ENCODE assay signal across 12 cellular contexts in the genomic region with DNA sequence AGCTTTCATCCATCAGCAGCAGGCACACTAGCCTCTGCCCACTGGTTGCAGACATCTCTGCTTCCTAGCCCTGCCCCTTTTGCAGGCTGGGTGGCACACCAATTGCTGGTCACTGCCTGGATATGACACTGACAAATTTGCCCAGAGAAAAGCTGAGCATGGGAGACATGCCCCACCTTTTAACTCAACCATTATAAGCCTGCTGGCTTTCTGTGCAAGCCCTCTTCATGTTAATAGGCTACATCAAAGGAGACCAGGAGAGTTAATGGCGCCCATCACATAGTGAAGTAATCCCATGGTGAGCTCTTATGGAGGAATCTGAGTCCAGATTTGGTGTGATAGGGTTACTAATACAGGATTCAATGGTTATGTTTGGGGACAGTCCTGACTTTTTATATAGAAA.
DNase-seq lines count a peak whose midpoint lies in the region; ATAC-seq and TF ChIP-seq lines count a peak whose summit lies in the region.
"Had no signal": no experiment of that assay in that cellular context is flagged by ENCODE, and none has a peak within 500 bp of the region (broad histone marks: within the 10 kb centered on the region; RNA-seq: fewer than 3 reads in every experiment).

No MANE protein-coding gene starts in this region.

- H3K9me3 ChIP-seq in adipocyte (ENCODE audit: control insufficient read depth, low read length) (no peaks in the 10 kb centered on the region), testis (no peaks in the 10 kb centered on the region), MM.1S (replicated peaks; ENCODE audit: insufficient read depth, low read length) (no peaks in the 10 kb centered on the region)
- H3K9me3 ChIP-seq: ascending aorta had no signal

- H4K20me1 ChIP-seq in MM.1S (ENCODE audit: insufficient read depth, low read length) = no peaks in the 10 kb centered on the region

- H3K9ac ChIP-seq in adipocyte (ENCODE audit: low read length) (peak overlapping the region; percentile 54), MM.1S (ENCODE audit: low read length) (no peak overlapping the region)

- H3K27me3 ChIP-seq in adipocyte (replicated peaks; ENCODE audit: control insufficient read depth, insufficient read depth, low read length) = no peaks in the 10 kb centered on the region
- no peaks in the 10 kb centered on the region for H3K27me3 ChIP-seq in testis
- no peaks in the 10 kb centered on the region for H3K27me3 ChIP-seq in MM.1S (replicated peaks; ENCODE audit: insufficient read depth, low read length)
- H3K27me3 ChIP-seq: ascending aorta had no signal

- peak; percentile 70 for ATAC-seq in left lobe of liver
- ATAC-seq in activated CD4-positive, CD25-positive, alpha-beta regulatory T cell treated with anti-CD3 and anti-CD28 coated beads, Interleukin-2, amount 50 U/mL, for 24 hours = no peak
- no peak for ATAC-seq in stimulated activated naive CD8-positive, alpha-beta T cell treated with anti-CD3 and anti-CD28 coated beads, Interleukin-15, Interleukin-2, amounts not matched to agents 100 U/mL and 50 U/mL, for 24 hours
- ATAC-seq: activated CD8-positive, alpha-beta T cell treated with anti-CD3 and anti-CD28 coated beads, Interleukin-2, amount 10 ng/mL, durations not matched to agents 7 days and 5 days had no signal

- intact Hi-C loops in testis (cut with DNase I; ENCODE audit: low total_unique reads) = no loop called here

- no peaks in the 10 kb centered on the region for H3K9me2 ChIP-seq in MM.1S (replicated peaks; ENCODE audit: insufficient read depth, low read length)

- TF ChIP-seq CTCF in testis (IDR thresholded peaks at IDR 0.05) (no peak), MM.1S (IDR thresholded peaks at IDR 0.05; ENCODE audit: low read length) (no peak)

- H2AFZ ChIP-seq in MM.1S (ENCODE audit: low read length) = no peak overlapping the region

- DNase-seq in NCI-H187 treated with DMSO at 0.1 percent for 48 hours (lab: John Stamatoyannopoulos, UW) (peak; percentile 26), adipocyte (ENCODE audit: low read depth) (no peak), left lobe of liver (ENCODE audit: low spot score) (no peak), testis (no peak), 8988T (no peak), MM.1S (no peak)
- no peak for DNase-seq in stimulated activated naive CD8-positive, alpha-beta T cell treated with anti-CD3 and anti-CD28 coated beads, Interleukin-15, Interleukin-2, amounts not matched to agents 100 U/mL and 50 U/mL, for 24 hours
- DNase-seq: activated CD8-positive, alpha-beta T cell treated with anti-CD3 and anti-CD28 coated beads, Interleukin-2, amount 10 ng/mL, durations not matched to agents 7 days and 5 days; SIG-M5; stimulated activated CD4-positive, alpha-beta T cell treated with anti-CD3 and anti-CD28 coated beads, Interleukin-4, amount 100 ng/mL, for 1 hour had no signal

- H3K79me2 ChIP-seq in MM.1S (ENCODE audit: low read length) = no peaks in the 10 kb centered on the region

- no peaks in the 10 kb centered on the region for H3F3A ChIP-seq in MM.1S (ENCODE audit: insufficient read depth, low read length)

- peaks cover 20% of the 10 kb centered on the region for H3K36me3 ChIP-seq in adipocyte (ENCODE audit: control insufficient read depth, insufficient read depth, low read length, severe bottlenecking)
- no peaks in the 10 kb centered on the region for H3K36me3 ChIP-seq in testis (ENCODE audit: low read depth, missing control alignments)
- H3K36me3 ChIP-seq in MM.1S (replicated peaks; ENCODE audit: insufficient read depth, low read length) = no peaks in the 10 kb centered on the region
- H3K36me3 ChIP-seq: ascending aorta had no signal

- H3K4me3 ChIP-seq in adipocyte (ENCODE audit: low read length) (peak overlapping the region; percentile 64), testis (no peak overlapping the region), MM.1S (ENCODE audit: low read length) (no peak overlapping the region)
- H3K4me3 ChIP-seq: ascending aorta had no signal

- H3K27ac ChIP-seq in testis = peak overlapping the region; percentile 34 to 42
- no peak overlapping the region for H3K27ac ChIP-seq in MM.1S (ENCODE audit: low read length)

- no peak for TF ChIP-seq POLR2A in testis (IDR thresholded peaks at IDR 0.05)

- WGBS in testis, 2 donors = 75 to 93% methylated on average over 1 of the region's 1 CpG

- H3K4me1 ChIP-seq in adipocyte (ENCODE audit: control insufficient read depth, insufficient read depth, low read length) (peaks cover 59% of the 10 kb centered on the region), testis (peaks cover 9% of the 10 kb centered on the region), MM.1S (ENCODE audit: low read length) (peaks cover under 1% of the 10 kb centered on the region)

- H3K4me2 ChIP-seq in MM.1S (ENCODE audit: low read depth, low read length) = no peak overlapping the region
